1 cellular context compared by ENCODE assay signal in genomic region chr11:74925281-74925680, GRCh38.
TF ChIP-seq lines count a peak whose summit lies in the region.

No MANE protein-coding gene starts in this region.

TF ChIP-seq in IMR-90, 13 proteins besides CTCF, POLR2A, EP300 and RAD21:
- TF ChIP-seq MXI1 (IDR thresholded peaks at IDR 0.05; ENCODE audit: borderline replicate concordance, low read depth, low read length) (no peak), MAZ (IDR thresholded peaks at IDR 0.05; ENCODE audit: borderline replicate concordance, low read depth, low read length) (no peak), RFX5 (IDR thresholded peaks at IDR 0.05; ENCODE audit: low read depth, low read length) (no peak), CEBPB (IDR thresholded peaks at IDR 0.05; ENCODE audit: low read depth, low read length) (no peak), NFE2L2 (IDR thresholded peaks at IDR 0.05; ENCODE audit: low read depth, low read length) (peak; percentile 49; the same call in 1 of the 2 replicates), MAFK (IDR thresholded peaks at IDR 0.05; ENCODE audit: low read depth, low read length) (0 out of 2 replicates have a peak, but pooled peaks have one; percentile 10), FOS (IDR thresholded peaks at IDR 0.05; ENCODE audit: low read depth, low read length) (no peak), CHD1 (IDR thresholded peaks at IDR 0.05; ENCODE audit: low read depth, low read length) (no peak), BHLHE40 (IDR thresholded peaks at IDR 0.05; ENCODE audit: low read depth, low read length) (no peak), RCOR1 (IDR thresholded peaks at IDR 0.05; ENCODE audit: insufficient replicate concordance, low read length) (no peak), SMC3 (IDR thresholded peaks at IDR 0.05; ENCODE audit: low read depth, low read length) (no peak), ELK1 (IDR thresholded peaks at IDR 0.05; ENCODE audit: borderline replicate concordance, low read depth, low read length) (no peak), USF2 (IDR thresholded peaks at IDR 0.05; ENCODE audit: low read depth, low read length) (no peak)
